ENCODE assay signal across 1 cellular context in genomic region chr12:52903285-52903854, GRCh38.
TF ChIP-seq lines count a peak whose summit lies in the region.

No MANE protein-coding gene starts in this region.

TF ChIP-seq in K562, 482 proteins besides CTCF, POLR2A, EP300 and RAD21 (continued from another document and continues in another):
- no peak for TF ChIP-seq ELK3 (CRISPR knock-in tag; IDR thresholded peaks at IDR 0.05)
- no peak for TF ChIP-seq DDX20 (tag; IDR thresholded peaks at IDR 0.05; ENCODE audit: low read depth)
- TF ChIP-seq ZNF12 (CRISPR knock-in tag; IDR thresholded peaks at IDR 0.05): no peak
- TF ChIP-seq, protein P1, sequence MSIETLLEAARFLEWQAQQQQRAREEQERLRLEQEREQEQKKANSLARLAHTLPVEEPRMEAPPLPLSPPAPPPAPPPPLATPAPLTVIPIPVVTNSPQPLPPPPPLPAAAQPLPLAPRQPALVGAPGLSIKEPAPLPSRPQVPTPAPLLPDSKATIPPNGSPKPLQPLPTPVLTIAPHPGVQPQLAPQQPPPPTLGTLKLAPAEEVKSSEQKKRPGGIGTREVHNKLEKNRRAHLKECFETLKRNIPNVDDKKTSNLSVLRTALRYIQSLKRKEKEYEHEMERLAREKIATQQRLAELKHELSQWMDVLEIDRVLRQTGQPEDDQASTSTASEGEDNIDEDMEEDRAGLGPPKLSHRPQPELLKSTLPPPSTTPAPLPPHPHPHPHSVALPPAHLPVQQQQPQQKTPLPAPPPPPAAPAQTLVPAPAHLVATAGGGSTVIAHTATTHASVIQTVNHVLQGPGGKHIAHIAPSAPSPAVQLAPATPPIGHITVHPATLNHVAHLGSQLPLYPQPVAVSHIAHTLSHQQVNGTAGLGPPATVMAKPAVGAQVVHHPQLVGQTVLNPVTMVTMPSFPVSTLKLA (conservative IDR thresholded peaks at IDR 0.05): peak; percentile 67 to 70; a peak in 3 of 4 replicates
- TF ChIP-seq TAF7 (tag; IDR thresholded peaks at IDR 0.05): peak; percentile 37; the same call in 1 of the 2 replicates
- no peak for TF ChIP-seq MED1 (CRISPR knock-in tag; IDR thresholded peaks at IDR 0.05; ENCODE audit: borderline replicate concordance)
- no peak for TF ChIP-seq CEBPG (CRISPR knock-in tag; IDR thresholded peaks at IDR 0.05)
- TF ChIP-seq CEBPG (tag; conservative IDR thresholded peaks at IDR 0.05 in 1 of 2, IDR thresholded peaks at IDR 0.05 in 1 of 2): peak in 1 of 2 experiments; percentile 30; a peak in 1 of 4 replicates
- no peak for TF ChIP-seq SMARCB1 (IDR thresholded peaks at IDR 0.05; ENCODE audit: insufficient read length, low read depth)
- peak; percentile 80 for TF ChIP-seq PKNOX1 (IDR thresholded peaks at IDR 0.05)
- TF ChIP-seq, protein P2, sequence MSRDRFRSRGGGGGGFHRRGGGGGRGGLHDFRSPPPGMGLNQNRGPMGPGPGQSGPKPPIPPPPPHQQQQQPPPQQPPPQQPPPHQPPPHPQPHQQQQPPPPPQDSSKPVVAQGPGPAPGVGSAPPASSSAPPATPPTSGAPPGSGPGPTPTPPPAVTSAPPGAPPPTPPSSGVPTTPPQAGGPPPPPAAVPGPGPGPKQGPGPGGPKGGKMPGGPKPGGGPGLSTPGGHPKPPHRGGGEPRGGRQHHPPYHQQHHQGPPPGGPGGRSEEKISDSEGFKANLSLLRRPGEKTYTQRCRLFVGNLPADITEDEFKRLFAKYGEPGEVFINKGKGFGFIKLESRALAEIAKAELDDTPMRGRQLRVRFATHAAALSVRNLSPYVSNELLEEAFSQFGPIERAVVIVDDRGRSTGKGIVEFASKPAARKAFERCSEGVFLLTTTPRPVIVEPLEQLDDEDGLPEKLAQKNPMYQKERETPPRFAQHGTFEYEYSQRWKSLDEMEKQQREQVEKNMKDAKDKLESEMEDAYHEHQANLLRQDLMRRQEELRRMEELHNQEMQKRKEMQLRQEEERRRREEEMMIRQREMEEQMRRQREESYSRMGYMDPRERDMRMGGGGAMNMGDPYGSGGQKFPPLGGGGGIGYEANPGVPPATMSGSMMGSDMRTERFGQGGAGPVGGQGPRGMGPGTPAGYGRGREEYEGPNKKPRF (IDR thresholded peaks at IDR 0.05; ENCODE audit: low read depth, low read length): no peak
- TF ChIP-seq ATF1 (CRISPR knock-in tag; IDR thresholded peaks at IDR 0.05): no peak
- TF ChIP-seq ATF1 (tag; IDR thresholded peaks at IDR 0.05): peak; percentile 81
- TF ChIP-seq MCM2 (IDR thresholded peaks at IDR 0.05; ENCODE audit: low read depth): no peak
- TF ChIP-seq LCOR (CRISPR knock-in tag; IDR thresholded peaks at IDR 0.05): peak; percentile 58; the same call in 1 of the 2 replicates
- no peak for TF ChIP-seq KAT2B (IDR thresholded peaks at IDR 0.05; ENCODE audit: low read depth, low read length)
- peak; percentile 34; the same call in 1 of the 2 replicates for TF ChIP-seq SAFB (IDR thresholded peaks at IDR 0.05; ENCODE audit: borderline replicate concordance, low read depth, low read length)
- TF ChIP-seq REST (CRISPR knock-in tag; IDR thresholded peaks at IDR 0.05; ENCODE audit: low read depth): peak; percentile 47; the same call in 1 of the 2 replicates
- peak; percentile 44 for TF ChIP-seq RBBP5 (IDR thresholded peaks at IDR 0.05; ENCODE audit: borderline replicate concordance, insufficient read depth, low read length, poor library complexity, severe bottlenecking)
- TF ChIP-seq, protein P3, sequence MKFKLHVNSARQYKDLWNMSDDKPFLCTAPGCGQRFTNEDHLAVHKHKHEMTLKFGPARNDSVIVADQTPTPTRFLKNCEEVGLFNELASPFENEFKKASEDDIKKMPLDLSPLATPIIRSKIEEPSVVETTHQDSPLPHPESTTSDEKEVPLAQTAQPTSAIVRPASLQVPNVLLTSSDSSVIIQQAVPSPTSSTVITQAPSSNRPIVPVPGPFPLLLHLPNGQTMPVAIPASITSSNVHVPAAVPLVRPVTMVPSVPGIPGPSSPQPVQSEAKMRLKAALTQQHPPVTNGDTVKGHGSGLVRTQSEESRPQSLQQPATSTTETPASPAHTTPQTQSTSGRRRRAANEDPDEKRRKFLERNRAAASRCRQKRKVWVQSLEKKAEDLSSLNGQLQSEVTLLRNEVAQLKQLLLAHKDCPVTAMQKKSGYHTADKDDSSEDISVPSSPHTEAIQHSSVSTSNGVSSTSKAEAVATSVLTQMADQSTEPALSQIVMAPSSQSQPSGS (CRISPR knock-in tag; IDR thresholded peaks at IDR 0.05): 0 out of 2 replicates have a peak, but pooled peaks have one; percentile 29
- peak; percentile 30 for TF ChIP-seq RBM25 (IDR thresholded peaks at IDR 0.05; ENCODE audit: low read depth, low read length, severe bottlenecking)
- TF ChIP-seq NONO (IDR thresholded peaks at IDR 0.05; ENCODE audit: low read depth in 2 of 2, low read length in 1 of 2): peak in 1 of 2 experiments; percentile 32; a peak in 1 of 4 replicates
- no peak for TF ChIP-seq RUNX1 (IDR thresholded peaks at IDR 0.05; ENCODE audit: low read depth)
- peak; percentile 40 to 45; a peak in 1 of 4 replicates for TF ChIP-seq TBL1XR1 (IDR thresholded peaks at IDR 0.05; ENCODE audit: low read length in 2 of 2)
- TF ChIP-seq CBX3 (IDR thresholded peaks at IDR 0.05; ENCODE audit: borderline replicate concordance in 1 of 2, low read length in 2 of 2): no peak
- TF ChIP-seq ZBTB7A (IDR thresholded peaks at IDR 0.05; ENCODE audit: borderline replicate concordance, control insufficient read depth, low read depth, low read length): peak; percentile 100
- TF ChIP-seq NFYB (IDR thresholded peaks at IDR 0.05; ENCODE audit: extremely low read depth, insufficient read length): peak; percentile 69
- no peak for TF ChIP-seq ZFP91 (CRISPR knock-in tag; IDR thresholded peaks at IDR 0.05)
- peak; percentile 90 for TF ChIP-seq POLR2G (IDR thresholded peaks at IDR 0.05; ENCODE audit: low read depth, low read length)
- 0 out of 2 replicates have a peak, but pooled peaks have one; percentile 31 for TF ChIP-seq GABPB1 (CRISPR knock-in tag; IDR thresholded peaks at IDR 0.05)
- 0 out of 2 replicates have a peak, but pooled peaks have one; percentile 69 for TF ChIP-seq ERF (CRISPR knock-in tag; IDR thresholded peaks at IDR 0.05)
- TF ChIP-seq SIN3B (IDR thresholded peaks at IDR 0.05; ENCODE audit: low read depth): peak; percentile 47; the same call in 1 of the 2 replicates
- TF ChIP-seq JUND (IDR thresholded peaks at IDR 0.05; ENCODE audit: borderline replicate concordance, low read depth, low read length): peak; percentile 63
- TF ChIP-seq JUND (tag; IDR thresholded peaks at IDR 0.05; ENCODE audit: borderline replicate concordance, low read depth, low read length): no peak; the same call in 2 of the 3 replicates
- TF ChIP-seq ZNF589 (CRISPR knock-in tag; IDR thresholded peaks at IDR 0.05; ENCODE audit: low read depth): no peak
- TF ChIP-seq MBD1 (CRISPR knock-in tag; IDR thresholded peaks at IDR 0.05): no peak
- TF ChIP-seq DIDO1 (tag; IDR thresholded peaks at IDR 0.05; ENCODE audit: low read depth): peak; percentile 54; the same call in 1 of the 2 replicates
- no peak for TF ChIP-seq SIRT6 (IDR thresholded peaks at IDR 0.05; ENCODE audit: low read depth, low read length)
- TF ChIP-seq, protein P4, sequence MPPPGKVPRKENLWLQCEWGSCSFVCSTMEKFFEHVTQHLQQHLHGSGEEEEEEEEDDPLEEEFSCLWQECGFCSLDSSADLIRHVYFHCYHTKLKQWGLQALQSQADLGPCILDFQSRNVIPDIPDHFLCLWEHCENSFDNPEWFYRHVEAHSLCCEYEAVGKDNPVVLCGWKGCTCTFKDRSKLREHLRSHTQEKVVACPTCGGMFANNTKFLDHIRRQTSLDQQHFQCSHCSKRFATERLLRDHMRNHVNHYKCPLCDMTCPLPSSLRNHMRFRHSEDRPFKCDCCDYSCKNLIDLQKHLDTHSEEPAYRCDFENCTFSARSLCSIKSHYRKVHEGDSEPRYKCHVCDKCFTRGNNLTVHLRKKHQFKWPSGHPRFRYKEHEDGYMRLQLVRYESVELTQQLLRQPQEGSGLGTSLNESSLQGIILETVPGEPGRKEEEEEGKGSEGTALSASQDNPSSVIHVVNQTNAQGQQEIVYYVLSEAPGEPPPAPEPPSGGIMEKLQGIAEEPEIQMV (tag; conservative IDR thresholded peaks at IDR 0.05; ENCODE audit: low read depth): no peak
- TF ChIP-seq OTX1 (CRISPR knock-in tag; IDR thresholded peaks at IDR 0.05): no peak
- 0 out of 2 replicates have a peak, but pooled peaks have one; percentile 65 for TF ChIP-seq ZNF583 (CRISPR knock-in tag; IDR thresholded peaks at IDR 0.05)
- TF ChIP-seq ZNF644 (tag; IDR thresholded peaks at IDR 0.05; ENCODE audit: low read depth): 0 out of 2 replicates have a peak, but pooled peaks have one; percentile 7
- TF ChIP-seq ZNF282 (CRISPR knock-in tag; IDR thresholded peaks at IDR 0.05): 0 out of 2 replicates have a peak, but pooled peaks have one; percentile 41
- TF ChIP-seq CXXC5 (CRISPR knock-in tag; IDR thresholded peaks at IDR 0.05): peak; percentile 91
- TF ChIP-seq SP1 (CRISPR knock-in tag; IDR thresholded peaks at IDR 0.05): no peak; the same call in 1 of the 2 replicates
- peak; percentile 25; the same call in 1 of the 2 replicates for TF ChIP-seq ZNF263 (CRISPR knock-in tag; IDR thresholded peaks at IDR 0.05; ENCODE audit: borderline replicate concordance)
- no peak for TF ChIP-seq ZNF717 (CRISPR knock-in tag; IDR thresholded peaks at IDR 0.05)
- TF ChIP-seq CCNT2 (IDR thresholded peaks at IDR 0.05; ENCODE audit: borderline replicate concordance, extremely low read depth, insufficient read length, low read depth, low read length): peak; percentile 46
- no peak for TF ChIP-seq TCFL5 (CRISPR knock-in tag; conservative IDR thresholded peaks at IDR 0.05)
- peak; percentile 26; the same call in 1 of the 2 replicates for TF ChIP-seq MYC (IDR thresholded peaks at IDR 0.05; ENCODE audit: low read depth, low read length)
- TF ChIP-seq MYC (CRISPR knock-in tag; IDR thresholded peaks at IDR 0.05; ENCODE audit: borderline replicate concordance, low read depth): no peak
- no peak for TF ChIP-seq ZNF584 (CRISPR knock-in tag; IDR thresholded peaks at IDR 0.05; ENCODE audit: low read depth)
- 0 out of 2 replicates have a peak, but pooled peaks have one; percentile 14 for TF ChIP-seq MBD2 (IDR thresholded peaks at IDR 0.05; ENCODE audit: borderline replicate concordance, low read depth)
